ENCODE assay signal across 11 cellular contexts in genomic region chr11:101127699-101128570, GRCh38. TPM values are rescaled to one million over a fixed set of nuclear protein-coding genes. Genes with fewer than 3 reads are reported as not detected.
A peak's percentile ranks its signal among the peaks of the same experiment; 100 is the strongest.
DNase-seq lines count a peak whose midpoint lies in the region; ATAC-seq and TF ChIP-seq lines count a peak whose summit lies in the region.
"Had no signal": no experiment of that assay in that cellular context is flagged by ENCODE, and none has a peak within 500 bp of the region (broad histone marks: within the 10 kb centered on the region; RNA-seq: fewer than 3 reads in every experiment).

No MANE protein-coding gene starts in this region.

- DNase-seq in NCI-H82 (lab: John Stamatoyannopoulos, UW) = peak; percentile 16
- DNase-seq in NCI-H82 treated with DMSO at 0.1 percent for 48 hours (lab: John Stamatoyannopoulos, UW; ENCODE audit: unreplicated experiment) = no peak
- DNase-seq in caudate nucleus (lab: John Stamatoyannopoulos, UW) = no peak
- DNase-seq in right lobe of liver = peak; percentile 37 to 52 (median 42)
- peak in 1 of 2 donors; percentile 11 for DNase-seq in tibial nerve (ENCODE audit: low spot score in 2 of 2)
- DNase-seq in NCI-H1105 (lab: John Stamatoyannopoulos, UW) = no peak
- DNase-seq in stimulated activated CD4-positive, alpha-beta T cell treated with anti-CD3 and anti-CD28 coated beads, Interleukin-4, amount 100 ng/mL, for 24 hours = no peak
- DNase-seq: activated CD8-positive, alpha-beta T cell treated with anti-CD3 and anti-CD28 coated beads for 36 hours had no signal

- no peak for TF ChIP-seq POLR2A in right lobe of liver (IDR thresholded peaks at IDR 0.05)
- no peak for TF ChIP-seq POLR2A in tibial nerve (IDR thresholded peaks at IDR 0.05)

- H3K27ac ChIP-seq in caudate nucleus (ENCODE audit: low read depth, low read length) (peak overlapping the region; percentile 16), right lobe of liver (no peak overlapping the region), tibial nerve (peak overlapping the region; percentile 27 to 71 (median 60))
- H3K27ac ChIP-seq: BLaER1 had no signal

- H3K4me1 ChIP-seq in right lobe of liver (peaks cover 0 to 25% (median 5%) of the 10 kb centered on the region in 4 donors), tibial nerve (peaks cover 0 to 34% (median 2%) of the 10 kb centered on the region in 4 donors)
- H3K4me1 ChIP-seq: BLaER1 had no signal

- H3K9me3 ChIP-seq in right lobe of liver = no peaks in the 10 kb centered on the region
- no peaks in the 10 kb centered on the region for H3K9me3 ChIP-seq in tibial nerve

- intact Hi-C loops in right lobe of liver (cut with DNase I) = no loop called here

- TF ChIP-seq CTCF in right lobe of liver (IDR thresholded peaks at IDR 0.05) = peak in 1 of 4 donors; percentile 6
- TF ChIP-seq CTCF in tibial nerve (IDR thresholded peaks at IDR 0.05) = no peak

- H3K27me3 ChIP-seq in right lobe of liver (peaks cover 0 to 38% of the 10 kb centered on the region in 2 donors), tibial nerve (peaks cover 0 to 54% of the 10 kb centered on the region in 2 donors)
- H3K27me3 ChIP-seq: BLaER1 had no signal

- 3% methylated on average over 8 of the region's 93 CpGs for WGBS in right lobe of liver (ENCODE audit: insufficient coverage, low coverage, low lambda C conversion rate, missing lambda C conversion rate)
- 0 to 1% methylated on average over 27 to 35 of the region's 93 CpGs for WGBS in tibial nerve, 2 donors

- TF ChIP-seq EP300 in tibial nerve (IDR thresholded peaks at IDR 0.05) = no peak

- ATAC-seq in right lobe of liver = peak; percentile 48 to 60 (median 52)
- ATAC-seq in HG02763 (IDR thresholded peaks at IDR 0.05; ENCODE audit: unreplicated experiment) = no peak
- ATAC-seq: activated CD8-positive, alpha-beta T cell treated with anti-CD3 and anti-CD28 coated beads for 36 hours had no signal

- no peaks in the 10 kb centered on the region for H3K36me3 ChIP-seq in right lobe of liver
- H3K36me3 ChIP-seq in tibial nerve = no peaks in the 10 kb centered on the region
- H3K36me3 ChIP-seq: BLaER1 had no signal

- H3K4me3 ChIP-seq in right lobe of liver (peak overlapping the region; percentile 40 to 49 (median 49)), tibial nerve (peak overlapping the region; percentile 41 to 64 (median 54))
- H3K4me3 ChIP-seq: BLaER1 had no signal

RNA-seq across cellular contexts. Expression of gene PGR, which starts 1.7 kb away (rescaled TPM):
- under 1 TPM; 0.11 to 0.74 (median 0.28) TPM for total RNA-seq in right lobe of liver
- total RNA-seq in tibial nerve = 1 to 10 TPM; 2.0 to 4.8 (median 2.1) TPM
- total RNA-seq: activated CD8-positive, alpha-beta T cell treated with anti-CD3 and anti-CD28 coated beads for 36 hours; myocyte had no signal

Comparison
In these comparisons a context has a peak if more than half of its experiments do, and no peak if none do; other contexts are left out.
1. DNase-seq: peak in NCI-H82 (single experiment) and right lobe of liver (3 of 3); none in NCI-H82 treated with DMSO at 0.1 percent for 48 hours (single experiment), caudate nucleus (0 of 61), NCI-H1105 (single experiment) and stimulated activated CD4-positive, alpha-beta T cell treated with anti-CD3 and anti-CD28 coated beads, Interleukin-4, amount 100 ng/mL, for 24 hours (single experiment).
2. H3K27ac ChIP-seq: peak in caudate nucleus (single experiment) and tibial nerve (4 of 4); none in right lobe of liver (0 of 3).